Comparison of ENCODE assay signal across 23 cellular contexts in the genomic region with DNA sequence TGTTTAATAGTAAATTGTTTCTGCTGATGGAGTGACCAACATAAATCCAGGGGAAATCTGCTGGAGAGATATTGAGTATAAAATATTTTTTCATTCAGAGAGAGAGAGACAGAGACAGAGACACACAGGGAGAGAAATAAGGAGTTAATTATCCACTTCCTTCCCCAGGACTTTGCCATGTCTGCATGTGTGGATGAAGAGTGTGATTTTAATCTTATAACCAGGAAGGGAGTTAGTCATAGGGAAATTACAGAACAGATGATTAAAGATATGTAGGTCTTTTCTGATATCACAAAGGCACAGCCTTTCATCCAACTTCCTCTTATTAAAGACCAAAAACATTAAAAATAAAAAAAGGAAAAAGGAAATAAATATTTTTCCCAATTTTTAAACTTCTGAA.
DNase-seq lines count a peak whose midpoint lies in the region; ATAC-seq, FAIRE-seq and TF ChIP-seq lines count a peak whose summit lies in the region.
"Had no signal": no experiment of that assay in that cellular context is flagged by ENCODE, and none has a peak within 500 bp of the region (broad histone marks: within the 10 kb centered on the region; RNA-seq: fewer than 3 reads in every experiment).

No MANE protein-coding gene starts in this region.

- no peak for TF ChIP-seq CTCF in cardiac fibroblast (IDR thresholded peaks at IDR 0.05; ENCODE audit: low read depth, low read length)

- no peak for ATAC-seq in HG02610 (IDR thresholded peaks at IDR 0.05; ENCODE audit: unreplicated experiment)
- ATAC-seq: left lobe of liver; mucosa of descending colon; stimulated activated naive CD8-positive, alpha-beta T cell treated with anti-CD3 and anti-CD28 coated beads, Interleukin-15, amount 100 ng/mL, for 72 hours had no signal

- peak; percentile 8 for DNase-seq in Daoy (ENCODE audit: low read depth)
- DNase-seq in NCI-H82 (lab: John Stamatoyannopoulos, UW) = peak; percentile 20
- DNase-seq in cardiac fibroblast (ENCODE audit: low read depth in 2 of 2) = peak; percentile 20 to 23
- DNase-seq in NCI-H146 (lab: John Stamatoyannopoulos, UW) = no peak
- no peak for DNase-seq in occipital lobe (lab: John Stamatoyannopoulos, UW)
- no peak for DNase-seq in NCI-H774 (lab: John Stamatoyannopoulos, UW)
- DNase-seq: activated CD4-positive, alpha-beta T cell treated with anti-CD3 and anti-CD28 coated beads, Interleukin-2, amount 50 U/mL, for 1 hour; brain microvascular endothelial cell; DND-41; foreskin melanocyte; mucosa of descending colon; NCI-H1436; NCI-H526 treated with DMSO at 0.1 percent for 48 hours; SIG-M5; stimulated activated CD4-positive, alpha-beta T cell treated with anti-CD3 and anti-CD28 coated beads, Interleukin-4, amount 100 ng/mL, for 1 hour; stimulated activated naive CD8-positive, alpha-beta T cell treated with anti-CD3 and anti-CD28 coated beads, Interleukin-15, amount 100 ng/mL, for 72 hours; transverse colon had no signal

- FAIRE-seq in islet of Langerhans (lab: Jason Lieb, UNC) = peak; percentile 73

- H3K4me3 ChIP-seq in cardiac fibroblast (replicated peaks in 1 of 2; ENCODE audit: low read depth in 2 of 2, low read length in 2 of 2) = no peak overlapping the region
- H3K4me3 ChIP-seq: coronary artery, mucosa of descending colon, neural progenitor cell, smooth muscle cell, transverse colon had no signal

Comparison
In these comparisons a context has a peak if more than half of its experiments do, and no peak if none do; other contexts are left out.
1. DNase-seq: peak in Daoy (single experiment), NCI-H82 (single experiment) and cardiac fibroblast (2 of 2); none in NCI-H146 (single experiment), occipital lobe (single experiment) and NCI-H774 (single experiment).